ENCODE assay signal across 1 cellular context in genomic region chr17:55648086-55648485, GRCh38.
TF ChIP-seq lines count a peak whose summit lies in the region.

No MANE protein-coding gene starts in this region.

TF ChIP-seq in GM23338, 12 proteins besides CTCF, POLR2A, EP300 and RAD21 (continued from another document):
- TF ChIP-seq STAT1 (IDR thresholded peaks at IDR 0.05; ENCODE audit: unreplicated experiment) (no peak), ETS1 (IDR thresholded peaks at IDR 0.05) (no peak), JUNB (IDR thresholded peaks at IDR 0.05; ENCODE audit: unreplicated experiment) (no peak), ZNF114 (CRISPR knock-in tag; IDR thresholded peaks at IDR 0.05) (no peak), POLR2AphosphoS5 (IDR thresholded peaks at IDR 0.05; ENCODE audit: low read depth) (no peak), ZNF331 (CRISPR knock-in tag; IDR thresholded peaks at IDR 0.05; ENCODE audit: low read depth) (no peak), REST (IDR thresholded peaks at IDR 0.05; ENCODE audit: unreplicated experiment) (no peak), ZNF462 (CRISPR knock-in tag; IDR thresholded peaks at IDR 0.05) (no peak), CREB1 (CRISPR knock-in tag; IDR thresholded peaks at IDR 0.05; ENCODE audit: low read depth) (no peak), NANOG (IDR thresholded peaks at IDR 0.05; ENCODE audit: borderline replicate concordance) (no peak), EZH2 (IDR thresholded peaks at IDR 0.05; ENCODE audit: low read depth, unreplicated experiment) (no peak)
TF ChIP-seq in GM23338: peak in this region for 0.
